Comparison of ENCODE assay signal across 8 cellular contexts in the genomic region with DNA sequence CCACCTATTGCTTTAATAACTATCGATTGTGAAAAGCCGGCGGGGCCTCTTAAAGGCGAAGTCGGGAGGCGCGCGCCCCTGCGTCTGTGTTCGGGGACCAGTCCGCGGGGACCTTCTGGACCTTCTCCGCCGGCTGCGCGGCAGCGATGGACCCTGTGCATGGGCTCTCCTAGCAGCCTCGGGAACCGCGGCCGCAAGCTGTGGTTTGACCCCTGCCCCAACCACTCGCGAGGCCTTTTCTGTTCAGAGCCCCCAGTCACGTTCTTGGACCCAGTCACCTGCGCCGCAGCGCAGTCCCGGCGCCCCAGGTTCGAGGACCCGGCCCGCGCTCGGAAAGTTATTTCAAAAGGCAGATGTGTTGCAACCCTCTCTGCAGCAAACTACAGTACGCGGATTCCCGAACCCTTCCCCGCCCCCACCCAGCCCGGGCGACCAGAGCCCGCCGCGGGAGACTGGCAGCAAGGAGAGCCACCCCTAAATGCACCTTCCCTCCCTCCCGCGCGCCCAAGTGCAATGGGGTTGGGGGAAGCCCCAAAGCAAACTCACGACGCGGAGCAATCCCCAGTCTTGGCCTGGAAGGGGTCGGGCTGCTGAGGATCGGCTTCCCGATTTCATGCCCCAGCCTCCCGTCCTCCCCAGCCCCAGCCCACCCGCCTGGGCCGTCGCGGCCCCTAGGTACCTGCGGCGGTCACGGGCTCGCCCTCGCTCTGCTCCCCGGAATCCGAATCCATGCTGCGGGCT. TPM values are rescaled to one million over a fixed set of nuclear protein-coding genes. Genes with fewer than 3 reads are reported as not detected.
DNase-seq lines count a peak whose midpoint lies in the region; ATAC-seq and TF ChIP-seq lines count a peak whose summit lies in the region.
"Had no signal": no experiment of that assay in that cellular context is flagged by ENCODE, and none has a peak within 500 bp of the region (broad histone marks: within the 10 kb centered on the region; RNA-seq: fewer than 3 reads in every experiment).

No MANE protein-coding gene starts in this region.

- no peak overlapping the region for H3K9ac ChIP-seq in parathyroid adenoma

- no peaks in the 10 kb centered on the region for H3K36me3 ChIP-seq in WERI-Rb-1
- H3K36me3 ChIP-seq in parathyroid adenoma (ENCODE audit: control insufficient read depth, insufficient read depth, low read length) = no peaks in the 10 kb centered on the region

- H3K9me3 ChIP-seq in WERI-Rb-1 (ENCODE audit: severe bottlenecking) = no peaks in the 10 kb centered on the region
- H3K9me3 ChIP-seq in parathyroid adenoma (ENCODE audit: control insufficient read depth, low read length) = no peaks in the 10 kb centered on the region

- no peaks in the 10 kb centered on the region for H3K9me3 Mint-ChIP-seq in glutamatergic neuron (ENCODE audit: unreplicated experiment)

- H2AFZ ChIP-seq in parathyroid adenoma = peak overlapping the region; percentile 69

- H3K36me3 Mint-ChIP-seq in glutamatergic neuron (ENCODE audit: unreplicated experiment) = no peaks in the 10 kb centered on the region

- H3K27me3 Mint-ChIP-seq in glutamatergic neuron (ENCODE audit: unreplicated experiment) = peaks cover 7% of the 10 kb centered on the region

- DNase-seq in HCEC 1CT (peak; percentile 53), WERI-Rb-1 (peak; percentile 15), glutamatergic neuron (peak; percentile 41), NCI-H1694 (lab: John Stamatoyannopoulos, UW) (no peak), T1000 (lab: John Stamatoyannopoulos, UW) (no peak)

- TF ChIP-seq CTCF in WERI-Rb-1 (IDR thresholded peaks at IDR 0.05; ENCODE audit: low read depth, low read length) (no peak), glutamatergic neuron (IDR thresholded peaks at IDR 0.05; ENCODE audit: partially characterized antibody, unreplicated experiment) (no peak), parathyroid adenoma (IDR thresholded peaks at IDR 0.05) (no peak)

- H3K4me2 ChIP-seq in parathyroid adenoma (ENCODE audit: low read length) = peak overlapping the region; percentile 62

- H3K4me3 ChIP-seq in WERI-Rb-1 (ENCODE audit: low read depth, low read length) (peak overlapping the region; percentile 62), parathyroid adenoma (ENCODE audit: low read depth, low read length) (peak overlapping the region; percentile 22)

- H3K27me3 ChIP-seq in WERI-Rb-1 (ENCODE audit: insufficient read depth, low read depth, severe bottlenecking) (peaks cover 6% of the 10 kb centered on the region), parathyroid adenoma (ENCODE audit: control insufficient read depth, insufficient read depth, low read length) (no peaks in the 10 kb centered on the region)

- H3K4me1 Mint-ChIP-seq in glutamatergic neuron (ENCODE audit: low read depth, unreplicated experiment) = no peaks in the 10 kb centered on the region

- no peak for ATAC-seq in HG03135 (IDR thresholded peaks at IDR 0.05; ENCODE audit: unreplicated experiment)

- peak overlapping the region; percentile 83 for H3K4me3 Mint-ChIP-seq in glutamatergic neuron (ENCODE audit: unreplicated experiment)

- H3K4me1 ChIP-seq in parathyroid adenoma = no peaks in the 10 kb centered on the region

- H3K79me2 ChIP-seq in parathyroid adenoma = no peaks in the 10 kb centered on the region

- H3K27ac ChIP-seq in WERI-Rb-1 = no peak overlapping the region
- H3K27ac ChIP-seq in parathyroid adenoma = no peak overlapping the region

- no peak overlapping the region for H3K27ac Mint-ChIP-seq in glutamatergic neuron (ENCODE audit: unreplicated experiment)

RNA-seq across cellular contexts. Expression of a gene that starts 0.7 kb away (rescaled TPM):
- total RNA-seq in glutamatergic neuron (ENCODE audit: unreplicated experiment) = not detected
- total RNA-seq: SK-MEL-5 had no signal

Comparison
In these comparisons a context has a peak if more than half of its experiments do, and no peak if none do; other contexts are left out.
1. DNase-seq: peak in HCEC 1CT (single experiment), WERI-Rb-1 (single experiment) and glutamatergic neuron (single experiment); none in NCI-H1694 (single experiment) and T1000 (single experiment).